In genomic region chr16:68133000-68133399, GRCh38 we compare ENCODE assay signal across 2 cellular contexts.
TF ChIP-seq lines count a peak whose summit lies in the region.

No MANE protein-coding gene starts in this region.

TF ChIP-seq in K562, 482 proteins besides CTCF, POLR2A, EP300 and RAD21:
- peak; percentile 76 to 77; a peak in 3 of 4 replicates for TF ChIP-seq KDM1A (IDR thresholded peaks at IDR 0.05)
- peak; percentile 60; the same call in 1 of the 2 replicates for TF ChIP-seq EGR1 (conservative IDR thresholded peaks at IDR 0.05)
- TF ChIP-seq POLR2AphosphoS5 (IDR thresholded peaks at IDR 0.05; ENCODE audit: control insufficient read depth, insufficient read depth, low read depth, low read length) = 0 out of 2 replicates have a peak, but pooled peaks have one; percentile 2

TF ChIP-seq in HepG2, 621 proteins besides CTCF, POLR2A, EP300 and RAD21:
- TF ChIP-seq CEBPG (CRISPR knock-in tag; IDR thresholded peaks at IDR 0.05) = 0 out of 2 replicates have a peak, but pooled peaks have one; percentile 28
- TF ChIP-seq ZNF121 (CRISPR knock-in tag; IDR thresholded peaks at IDR 0.05) = peak; percentile 86
- TF ChIP-seq, protein P1, sequence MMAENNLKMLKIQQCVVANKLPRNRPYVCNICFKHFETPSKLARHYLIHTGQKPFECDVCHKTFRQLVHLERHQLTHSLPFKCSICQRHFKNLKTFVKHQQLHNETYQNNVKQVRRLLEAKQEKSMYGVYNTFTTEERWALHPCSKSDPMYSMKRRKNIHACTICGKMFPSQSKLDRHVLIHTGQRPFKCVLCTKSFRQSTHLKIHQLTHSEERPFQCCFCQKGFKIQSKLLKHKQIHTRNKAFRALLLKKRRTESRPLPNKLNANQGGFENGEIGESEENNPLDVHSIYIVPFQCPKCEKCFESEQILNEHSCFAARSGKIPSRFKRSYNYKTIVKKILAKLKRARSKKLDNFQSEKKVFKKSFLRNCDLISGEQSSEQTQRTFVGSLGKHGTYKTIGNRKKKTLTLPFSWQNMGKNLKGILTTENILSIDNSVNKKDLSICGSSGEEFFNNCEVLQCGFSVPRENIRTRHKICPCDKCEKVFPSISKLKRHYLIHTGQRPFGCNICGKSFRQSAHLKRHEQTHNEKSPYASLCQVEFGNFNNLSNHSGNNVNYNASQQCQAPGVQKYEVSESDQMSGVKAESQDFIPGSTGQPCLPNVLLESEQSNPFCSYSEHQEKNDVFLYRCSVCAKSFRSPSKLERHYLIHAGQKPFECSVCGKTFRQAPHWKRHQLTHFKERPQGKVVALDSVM (CRISPR knock-in tag; IDR thresholded peaks at IDR 0.05) = peak; percentile 74; the same call in 1 of the 2 replicates
- 0 out of 2 replicates have a peak, but pooled peaks have one; percentile 22 for TF ChIP-seq GFI1 (CRISPR knock-in tag; IDR thresholded peaks at IDR 0.05; ENCODE audit: borderline replicate concordance)
